In the genomic region with DNA sequence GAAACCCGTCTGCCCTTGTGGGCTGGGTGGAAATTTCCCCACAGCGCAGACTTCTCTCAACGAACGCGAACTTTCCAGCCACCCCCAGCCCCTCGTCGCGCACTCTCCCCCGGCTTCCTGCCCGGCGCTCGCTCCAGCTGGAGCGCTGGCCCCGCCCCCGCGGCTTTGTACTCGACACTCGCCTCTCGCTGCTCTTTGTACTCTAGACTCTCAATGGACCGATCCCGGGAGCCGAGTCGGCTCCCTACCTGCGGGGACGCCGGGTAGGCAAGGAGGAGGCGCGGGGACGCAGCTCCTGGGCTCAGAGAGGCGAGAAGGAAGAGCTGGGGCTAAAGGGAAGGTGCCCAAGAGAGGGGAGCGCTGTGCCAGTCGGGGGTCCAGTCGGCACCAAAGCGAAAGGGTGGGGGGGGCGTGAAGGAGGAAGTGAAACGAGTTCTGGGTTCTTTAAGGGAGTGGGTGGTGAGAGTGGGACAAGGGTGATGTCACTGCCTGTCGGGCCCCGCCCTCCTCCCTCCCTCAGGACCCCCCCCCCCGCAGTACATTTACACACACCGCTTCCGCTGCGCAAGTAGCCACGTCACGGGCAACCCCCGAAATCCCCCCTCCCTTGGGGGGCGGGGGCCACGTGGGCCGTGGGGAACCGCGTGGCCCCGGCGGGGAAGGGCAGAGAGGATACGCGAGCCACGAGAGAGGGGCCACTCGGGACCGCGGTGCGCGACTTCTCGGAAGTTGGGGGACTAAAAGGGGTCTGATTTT, we compare ENCODE assay signal across 1 cellular context.
TF ChIP-seq lines count a peak whose summit lies in the region.

No MANE protein-coding gene starts in this region.

TF ChIP-seq in H1, 55 proteins besides CTCF, POLR2A, EP300 and RAD21:
- TF ChIP-seq PHF8 (conservative IDR thresholded peaks at IDR 0.05; ENCODE audit: low read depth, low read length) (peak; percentile 2; the same call in 1 of the 2 replicates), BACH1 (IDR thresholded peaks at IDR 0.05; ENCODE audit: low read length) (peak; percentile 64; the same call in 1 of the 2 replicates), EZH2 (IDR thresholded peaks at IDR 0.05; ENCODE audit: low read depth, low read length, severe bottlenecking) (peak; percentile 15), NANOG (IDR thresholded peaks at IDR 0.05; ENCODE audit: insufficient read depth, low read depth, low read length, poor library complexity, severe bottlenecking) (peak; percentile 47), ASH2L (IDR thresholded peaks at IDR 0.05; ENCODE audit: low read length) (peak; percentile 37), GABPA (IDR thresholded peaks at IDR 0.05; ENCODE audit: borderline replicate concordance, insufficient read depth, low read length) (no peak), CTBP2 (IDR thresholded peaks at IDR 0.05; ENCODE audit: borderline replicate concordance, insufficient read depth, insufficient read length, low read length) (peak; percentile 74), HDAC2 (IDR thresholded peaks at IDR 0.05; ENCODE audit: borderline replicate concordance in 1 of 2, low read depth in 2 of 2, low read length in 2 of 2) (peak in 1 of 2 experiments; percentile 42; a peak in 1 of 4 replicates), EGR1 (IDR thresholded peaks at IDR 0.05; ENCODE audit: borderline replicate concordance, low read depth, low read length) (no peak), SP4 (IDR thresholded peaks at IDR 0.05; ENCODE audit: low read length) (peak; percentile 27; the same call in 1 of the 2 replicates), SAP30 (IDR thresholded peaks at IDR 0.05; ENCODE audit: insufficient read depth, insufficient replicate concordance, low read length) (no peak), MAFK (IDR thresholded peaks at IDR 0.05; ENCODE audit: low read depth, low read length) (no peak), CEBPB (IDR thresholded peaks at IDR 0.05; ENCODE audit: low read depth, low read length) (no peak), SP1 (IDR thresholded peaks at IDR 0.05; ENCODE audit: low read depth, low read length) (0 out of 2 replicates have a peak, but pooled peaks have one; percentile 8), RBBP5 (IDR thresholded peaks at IDR 0.05; ENCODE audit: borderline replicate concordance, low read depth, low read length) (no peak), BRCA1 (IDR thresholded peaks at IDR 0.05; ENCODE audit: low read depth, low read length) (no peak), YY1 (IDR thresholded peaks at IDR 0.05; ENCODE audit: low read depth, low read length) (no peak), RXRA (IDR thresholded peaks at IDR 0.05; ENCODE audit: insufficient read depth, low read depth, low read length) (no peak), BCL11A (IDR thresholded peaks at IDR 0.05; ENCODE audit: low read depth in 2 of 2, low read length in 2 of 2) (no peak), KDM4A (IDR thresholded peaks at IDR 0.05; ENCODE audit: low read depth, low read length, severe bottlenecking) (peak; percentile 15)
